ENCODE assay signal across 12 cellular contexts in genomic region chr10:67629461-67629971, GRCh38.
A peak's percentile ranks its signal among the peaks of the same experiment; 100 is the strongest.
DNase-seq lines count a peak whose midpoint lies in the region; TF ChIP-seq lines count a peak whose summit lies in the region.
"Had no signal": no experiment of that assay in that cellular context is flagged by ENCODE, and none has a peak within 500 bp of the region (broad histone marks: within the 10 kb centered on the region; RNA-seq: fewer than 3 reads in every experiment).

No MANE protein-coding gene starts in this region.

- H3K4me1 ChIP-seq in HEK293 (ENCODE audit: control insufficient read depth, insufficient read depth, low read length) (no peaks in the 10 kb centered on the region), mesendoderm (ENCODE audit: control insufficient read depth, low read depth, low read length) (peaks cover 2% of the 10 kb centered on the region)

- no peak overlapping the region for H3K4me2 ChIP-seq in mesendoderm (ENCODE audit: low read length)

- H3K18ac ChIP-seq in mesendoderm (ENCODE audit: low read length): peak overlapping the region; percentile 75

- TF ChIP-seq CTCF in HEK293 (tag by site-specific recombination; IDR thresholded peaks at IDR 0.05): no peak

- H3K9me3 ChIP-seq in HEK293 (ENCODE audit: control insufficient read depth, insufficient read depth, low read depth, low read length): no peaks in the 10 kb centered on the region

- POLR2A ChIA-PET in HEK293 (lab: Yijun Ruan, JAX): no interaction called here

- H3K23ac ChIP-seq in mesendoderm (ENCODE audit: low read length): no peak overlapping the region

- no peak overlapping the region for H4K8ac ChIP-seq in mesendoderm (ENCODE audit: low read depth, low read length)

- H3K27ac ChIP-seq in HEK293 (ENCODE audit: extremely low read depth, low read depth, low read length): no peak overlapping the region
- H3K27ac ChIP-seq in mesendoderm (ENCODE audit: low read depth, low read length): peak overlapping the region; percentile 64
- H3K27ac ChIP-seq: epithelial cell of prostate had no signal

- H3K4me3 ChIP-seq in HEK293 (ENCODE audit: low read depth, low read length) (no peak overlapping the region), mesendoderm (ENCODE audit: low read length) (no peak overlapping the region)

- no peaks in the 10 kb centered on the region for H3K27me3 ChIP-seq in mesendoderm (ENCODE audit: insufficient read depth, low read length, poor library complexity)

- no peaks in the 10 kb centered on the region for H3K79me2 ChIP-seq in mesendoderm (ENCODE audit: control insufficient read depth, insufficient read depth, low read length)

- CTCF ChIA-PET in HEK293 (lab: Yijun Ruan, JAX): no interaction called here

- H2BK5ac ChIP-seq in mesendoderm (ENCODE audit: low read length): no peak overlapping the region

- no peak overlapping the region for H2BK120ac ChIP-seq in mesendoderm (ENCODE audit: low read depth, low read length)

- H4K5ac ChIP-seq in mesendoderm (ENCODE audit: low read length): no peak overlapping the region

- DNase-seq in DMS53 treated with DMSO at 0.1 percent for 48 hours (lab: John Stamatoyannopoulos, UW; ENCODE audit: unreplicated experiment) (peak; percentile 19), astrocyte of the hippocampus (ENCODE audit: low read depth, low spot score) (peak; percentile 61), mesendoderm (peak; percentile 84), Ammon's horn (ENCODE audit: low spot score) (no peak), GF-D8 (lab: John Stamatoyannopoulos, UW) (no peak), UCSD-AML1 (lab: John Stamatoyannopoulos, UW; ENCODE audit: unreplicated experiment) (no peak), NCI-H1436 treated with DMSO at 0.1 percent for 48 hours (lab: John Stamatoyannopoulos, UW) (no peak)
- DNase-seq: amygdala; NCI-H1417; stimulated activated naive CD8-positive, alpha-beta T cell treated with anti-CD3 and anti-CD28 coated beads, Interleukin-15, Interleukin-2, amounts not matched to agents 100 U/mL and 50 U/mL, for 24 hours had no signal

- no peak overlapping the region for H3K56ac ChIP-seq in mesendoderm (ENCODE audit: low read length)

- no peak overlapping the region for H3K9ac ChIP-seq in mesendoderm (ENCODE audit: low read length)

- no peak overlapping the region for H2AK5ac ChIP-seq in mesendoderm (ENCODE audit: low read length)

- H3K36me3 ChIP-seq in HEK293 (ENCODE audit: control insufficient read depth in 2 of 2, insufficient read depth in 1 of 2, low read length in 2 of 2) (no peaks in the 10 kb centered on the region), mesendoderm (ENCODE audit: control insufficient read depth, insufficient read depth, low read length) (no peaks in the 10 kb centered on the region)

- H3K79me1 ChIP-seq in mesendoderm (ENCODE audit: low read length): no peaks in the 10 kb centered on the region

- H2BK15ac ChIP-seq in mesendoderm (replicated peaks; ENCODE audit: low read depth): no peak overlapping the region

- H3K4ac ChIP-seq in mesendoderm (ENCODE audit: low read depth, low read length): no peak overlapping the region

TF ChIP-seq in HEK293, 187 proteins besides CTCF, POLR2A, EP300 and RAD21:
- TF ChIP-seq GLIS2 (tag by site-specific recombination; IDR thresholded peaks at IDR 0.05): no peak
- TF ChIP-seq, protein P1, sequence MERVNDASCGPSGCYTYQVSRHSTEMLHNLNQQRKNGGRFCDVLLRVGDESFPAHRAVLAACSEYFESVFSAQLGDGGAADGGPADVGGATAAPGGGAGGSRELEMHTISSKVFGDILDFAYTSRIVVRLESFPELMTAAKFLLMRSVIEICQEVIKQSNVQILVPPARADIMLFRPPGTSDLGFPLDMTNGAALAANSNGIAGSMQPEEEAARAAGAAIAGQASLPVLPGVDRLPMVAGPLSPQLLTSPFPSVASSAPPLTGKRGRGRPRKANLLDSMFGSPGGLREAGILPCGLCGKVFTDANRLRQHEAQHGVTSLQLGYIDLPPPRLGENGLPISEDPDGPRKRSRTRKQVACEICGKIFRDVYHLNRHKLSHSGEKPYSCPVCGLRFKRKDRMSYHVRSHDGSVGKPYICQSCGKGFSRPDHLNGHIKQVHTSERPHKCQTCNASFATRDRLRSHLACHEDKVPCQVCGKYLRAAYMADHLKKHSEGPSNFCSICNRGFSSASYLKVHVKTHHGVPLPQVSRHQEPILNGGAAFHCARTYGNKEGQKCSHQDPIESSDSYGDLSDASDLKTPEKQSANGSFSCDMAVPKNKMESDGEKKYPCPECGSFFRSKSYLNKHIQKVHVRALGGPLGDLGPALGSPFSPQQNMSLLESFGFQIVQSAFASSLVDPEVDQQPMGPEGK (tag by site-specific recombination; IDR thresholded peaks at IDR 0.05): no peak
- TF ChIP-seq ZNF544 (tag by site-specific recombination; IDR thresholded peaks at IDR 0.05): no peak
- TF ChIP-seq, protein P2, sequence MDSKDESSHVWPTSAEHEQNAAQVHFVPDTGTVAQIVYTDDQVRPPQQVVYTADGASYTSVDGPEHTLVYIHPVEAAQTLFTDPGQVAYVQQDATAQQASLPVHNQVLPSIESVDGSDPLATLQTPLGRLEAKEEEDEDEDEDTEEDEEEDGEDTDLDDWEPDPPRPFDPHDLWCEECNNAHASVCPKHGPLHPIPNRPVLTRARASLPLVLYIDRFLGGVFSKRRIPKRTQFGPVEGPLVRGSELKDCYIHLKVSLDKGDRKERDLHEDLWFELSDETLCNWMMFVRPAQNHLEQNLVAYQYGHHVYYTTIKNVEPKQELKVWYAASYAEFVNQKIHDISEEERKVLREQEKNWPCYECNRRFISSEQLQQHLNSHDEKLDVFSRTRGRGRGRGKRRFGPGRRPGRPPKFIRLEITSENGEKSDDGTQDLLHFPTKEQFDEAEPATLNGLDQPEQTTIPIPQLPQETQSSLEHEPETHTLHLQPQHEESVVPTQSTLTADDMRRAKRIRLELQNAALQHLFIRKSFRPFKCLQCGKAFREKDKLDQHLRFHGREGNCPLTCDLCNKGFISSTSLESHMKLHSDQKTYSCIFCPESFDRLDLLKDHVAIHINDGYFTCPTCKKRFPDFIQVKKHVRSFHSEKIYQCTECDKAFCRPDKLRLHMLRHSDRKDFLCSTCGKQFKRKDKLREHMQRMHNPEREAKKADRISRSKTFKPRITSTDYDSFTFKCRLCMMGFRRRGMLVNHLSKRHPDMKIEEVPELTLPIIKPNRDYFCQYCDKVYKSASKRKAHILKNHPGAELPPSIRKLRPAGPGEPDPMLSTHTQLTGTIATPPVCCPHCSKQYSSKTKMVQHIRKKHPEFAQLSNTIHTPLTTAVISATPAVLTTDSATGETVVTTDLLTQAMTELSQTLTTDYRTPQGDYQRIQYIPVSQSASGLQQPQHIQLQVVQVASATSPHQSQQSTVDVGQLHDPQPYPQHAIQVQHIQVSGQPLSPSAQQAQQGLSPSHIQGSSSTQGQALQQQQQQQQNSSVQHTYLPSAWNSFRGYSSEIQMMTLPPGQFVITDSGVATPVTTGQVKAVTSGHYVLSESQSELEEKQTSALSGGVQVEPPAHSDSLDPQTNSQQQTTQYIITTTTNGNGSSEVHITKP (tag by site-specific recombination; IDR thresholded peaks at IDR 0.05): no peak
- TF ChIP-seq, protein P3, sequence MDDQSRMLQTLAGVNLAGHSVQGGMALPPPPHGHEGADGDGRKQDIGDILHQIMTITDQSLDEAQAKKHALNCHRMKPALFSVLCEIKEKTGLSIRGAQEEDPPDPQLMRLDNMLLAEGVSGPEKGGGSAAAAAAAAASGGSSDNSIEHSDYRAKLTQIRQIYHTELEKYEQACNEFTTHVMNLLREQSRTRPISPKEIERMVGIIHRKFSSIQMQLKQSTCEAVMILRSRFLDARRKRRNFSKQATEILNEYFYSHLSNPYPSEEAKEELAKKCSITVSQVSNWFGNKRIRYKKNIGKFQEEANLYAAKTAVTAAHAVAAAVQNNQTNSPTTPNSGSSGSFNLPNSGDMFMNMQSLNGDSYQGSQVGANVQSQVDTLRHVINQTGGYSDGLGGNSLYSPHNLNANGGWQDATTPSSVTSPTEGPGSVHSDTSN (CRISPR knock-in tag; IDR thresholded peaks at IDR 0.05): no peak
- peak; percentile 55; the same call in 1 of the 2 replicates for TF ChIP-seq TCF7L2 (IDR thresholded peaks at IDR 0.05; ENCODE audit: borderline replicate concordance, low read depth, low read length)
TF ChIP-seq in HEK293: peak in this region for 1.

Comparison
In these comparisons a context has a peak if more than half of its experiments do, and no peak if none do; other contexts are left out.
1. DNase-seq: peak in DMS53 treated with DMSO at 0.1 percent for 48 hours (single experiment), astrocyte of the hippocampus (single experiment) and mesendoderm (single experiment); none in Ammon's horn (single experiment), GF-D8 (single experiment), UCSD-AML1 (single experiment) and NCI-H1436 treated with DMSO at 0.1 percent for 48 hours (single experiment).